31 cellular contexts compared by ENCODE assay signal in the genomic region with DNA sequence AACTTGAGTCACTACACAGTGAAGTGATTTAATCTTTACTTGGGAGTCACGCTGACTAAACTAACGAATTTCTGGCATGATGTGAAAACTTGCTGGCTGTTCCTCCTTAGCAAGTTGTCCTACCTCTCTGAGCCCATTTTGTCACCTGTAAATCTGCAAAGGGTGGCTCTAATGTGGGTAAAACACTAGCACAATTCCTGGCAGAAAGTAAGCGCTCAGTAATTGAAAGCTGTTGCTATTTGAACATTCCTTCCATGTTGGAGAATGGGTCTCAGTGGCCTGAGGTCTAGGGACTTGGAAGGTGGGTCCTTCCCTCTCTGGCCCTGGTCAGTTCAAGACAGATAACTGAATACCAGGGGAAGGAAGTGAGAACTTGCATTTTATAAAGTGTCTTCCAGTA.
"Had no signal": no experiment of that assay in that cellular context is flagged by ENCODE, and none has a peak within 500 bp of the region (broad histone marks: within the 10 kb centered on the region; RNA-seq: fewer than 3 reads in every experiment).

No MANE protein-coding gene starts in this region.

- FAIRE-seq: colon had no signal

- H3K4me3 ChIP-seq: adrenal gland, body of pancreas, esophagus squamous epithelium, gastroesophageal sphincter had no signal

- DNase-seq: activated B cell treated with CpG ODN at 0.5 μM for 24 hours; activated CD4-positive, alpha-beta memory T cell treated with anti-CD3 and anti-CD28 coated beads for 36 hours; activated CD4-positive, alpha-beta T cell treated with anti-CD3 and anti-CD28 coated beads for 48 hours; activated CD8-positive, alpha-beta memory T cell treated with anti-CD3 and anti-CD28 coated beads, Interleukin-2, amount 10 ng/mL, durations not matched to agents 7 days and 5 days; activated CD8-positive, alpha-beta memory T cell treated with anti-CD3 and anti-CD28 coated beads, Interleukin-2, amount 50 U/mL, for 4 hours; activated CD8-positive, alpha-beta T cell treated with anti-CD3 and anti-CD28 coated beads, Interleukin-2, amount 10 ng/mL, durations not matched to agents 7 days and 5 days; activated effector memory CD4-positive, alpha-beta T cell treated with anti-CD3 and anti-CD28 coated beads, Interleukin-2, amount 50 U/mL, for 16 hours; activated naive CD4-positive, alpha-beta T cell treated with anti-CD3 and anti-CD28 coated beads for 36 hours; activated naive CD8-positive, alpha-beta T cell treated with anti-CD3 and anti-CD28 coated beads for 36 hours; activated naive CD8-positive, alpha-beta T cell treated with anti-CD3 and anti-CD28 coated beads, Interleukin-2, amount 50 U/mL, for 24 hours; activated T-cell treated with anti-CD3 and anti-CD28 coated beads, Interleukin-2, amount 50 U/mL, for 1 hour; activated T-cell treated with anti-CD3 and anti-CD28 coated beads, Interleukin-2, amount 50 U/mL, for 48 hours; adrenal gland; amygdala; aorta; body of pancreas; caudate nucleus; cortex of kidney; dermis blood vessel endothelial cell; effector CD4-positive, alpha-beta T cell; effector memory CD8-positive, alpha-beta T cell; erythroblast; esophagus squamous epithelium; foreskin melanocyte; T-helper 1 cell; T-helper 17 cell; T1000; WERI-Rb-1 had no signal

- H3K36me3 ChIP-seq: adrenal gland, esophagus squamous epithelium, gastroesophageal sphincter, WERI-Rb-1 had no signal

- ATAC-seq: activated CD4-positive, CD25-positive, alpha-beta regulatory T cell treated with anti-CD3 and anti-CD28 coated beads, Interleukin-2, amount 50 U/mL, for 24 hours; activated CD8-positive, alpha-beta memory T cell treated with anti-CD3 and anti-CD28 coated beads, Interleukin-2, amount 10 ng/mL, durations not matched to agents 7 days and 5 days; activated CD8-positive, alpha-beta T cell treated with anti-CD3 and anti-CD28 coated beads, Interleukin-2, amount 10 ng/mL, durations not matched to agents 7 days and 5 days; activated naive CD8-positive, alpha-beta T cell treated with anti-CD3 and anti-CD28 coated beads, Interleukin-2, amount 50 U/mL, for 24 hours; body of pancreas; effector memory CD8-positive, alpha-beta T cell; gastroesophageal sphincter; T-helper 17 cell had no signal

- H3K27me3 ChIP-seq: adrenal gland, body of pancreas, esophagus squamous epithelium, gastroesophageal sphincter had no signal

- H3K27ac ChIP-seq: adrenal gland, body of pancreas, esophagus squamous epithelium, gastroesophageal sphincter, WERI-Rb-1 had no signal

- H3K9me3 ChIP-seq: adrenal gland, body of pancreas, esophagus squamous epithelium, gastroesophageal sphincter had no signal

- H3K4me1 ChIP-seq: adrenal gland, body of pancreas, esophagus squamous epithelium, gastroesophageal sphincter had no signal
